In genomic region chr1:3135746-3136455, GRCh38 we compare ENCODE assay signal across 18 cellular contexts.
"Had no signal": no experiment of that assay in that cellular context is flagged by ENCODE, and none has a peak within 500 bp of the region (broad histone marks: within the 10 kb centered on the region; RNA-seq: fewer than 3 reads in every experiment).

No MANE protein-coding gene starts in this region.

- H3K4me3 ChIP-seq: adrenal gland, esophagus muscularis mucosa, prostate gland, smooth muscle cell had no signal

- ATAC-seq: activated CD4-positive, CD25-positive, alpha-beta regulatory T cell treated with anti-CD3 and anti-CD28 coated beads, Interleukin-2, amount 50 U/mL, for 24 hours; natural killer cell had no signal

- H3K4me1 ChIP-seq: prostate gland had no signal

- H3K9me3 ChIP-seq: adrenal gland, esophagus muscularis mucosa, prostate gland had no signal

- H3K36me3 ChIP-seq: adrenal gland, esophagus muscularis mucosa, prostate gland had no signal

- H3K27ac ChIP-seq: adrenal gland, esophagus muscularis mucosa, prostate gland had no signal

- DNase-seq: activated naive CD4-positive, alpha-beta T cell treated with anti-CD3 and anti-CD28 coated beads, Interleukin-2, amount 50 U/mL, for 16 hours; activated T-cell treated with anti-CD3 and anti-CD28 coated beads, Interleukin-2, amount 50 U/mL, for 1 hour; adrenal gland; caudate nucleus; hippocampal formation; left ventricle myocardium superior; natural killer cell; nucleus accumbens; right cardiac atrium; stimulated activated CD4-positive, alpha-beta T cell treated with anti-CD3 and anti-CD28 coated beads, Interleukin-4, amount 100 ng/mL, for 4 hours; stimulated activated CD8-positive, alpha-beta memory T cell treated with anti-CD3 and anti-CD28 coated beads, Interleukin-4, amount 100 ng/mL, for 48 hours; stimulated activated naive CD4-positive, alpha-beta T cell treated with Interleukin-2 at 50 U/mL for 16 hours; T-helper 1 cell; T1000 had no signal
